ENCODE assay signal across 18 cellular contexts in the genomic region with DNA sequence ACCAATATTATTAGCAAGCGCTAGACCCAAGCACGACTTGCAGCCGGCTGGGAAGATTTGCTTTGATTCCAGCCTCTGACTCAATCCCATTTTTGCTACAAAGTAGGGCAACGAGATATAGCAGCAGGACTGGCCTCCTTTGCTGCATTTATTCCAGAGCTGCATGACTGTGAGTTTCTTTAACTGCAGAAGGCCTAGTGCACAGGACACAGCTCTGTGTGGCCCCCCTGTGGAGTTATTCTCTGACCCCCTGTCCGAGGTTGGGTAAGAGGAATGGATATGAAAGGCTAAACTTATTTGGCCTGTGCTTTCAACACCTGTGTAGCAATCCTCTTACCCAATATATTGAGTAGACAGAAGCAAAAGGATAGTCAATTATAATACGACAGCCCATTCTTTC.
DNase-seq lines count a peak whose midpoint lies in the region; ATAC-seq and TF ChIP-seq lines count a peak whose summit lies in the region.
"Had no signal": no experiment of that assay in that cellular context is flagged by ENCODE, and none has a peak within 500 bp of the region (broad histone marks: within the 10 kb centered on the region; RNA-seq: fewer than 3 reads in every experiment).

No MANE protein-coding gene starts in this region.

- no peak for TF ChIP-seq POLR2A in testis (IDR thresholded peaks at IDR 0.05)

- DNase-seq in Right ventricle myocardium inferior (ENCODE audit: missing footprints) = no peak
- DNase-seq in cardiac septum (ENCODE audit: low spot score) = no peak
- DNase-seq in amniotic epithelial cell (ENCODE audit: low read depth) = peak; percentile 14
- peak; percentile 11 for DNase-seq in iPS-NIHi11 (ENCODE audit: low spot score)
- DNase-seq in testis = peak; percentile 69
- DNase-seq in cerebellar cortex (ENCODE audit: low spot score) = no peak
- DNase-seq in hepatic stellate cell (ENCODE audit: low spot score) = no peak
- no peak for DNase-seq in NCI-H226
- DNase-seq: 8988T; Calu3; CD4-positive, alpha-beta memory T cell; DMS53; H9; IMR-90; Kasumi-1; NCI-H187 treated with DMSO at 0.1 percent for 48 hours; SHP77 had no signal

- 48 to 55% methylated on average over 6 of the region's 6 CpGs for WGBS in testis, 2 donors

- no peak for TF ChIP-seq CTCF in testis (IDR thresholded peaks at IDR 0.05)

- ATAC-seq in Right ventricle myocardium inferior = peak; percentile 31
- ATAC-seq: Panc1 had no signal

- H3K36me3 ChIP-seq in testis (ENCODE audit: low read depth, missing control alignments) = no peaks in the 10 kb centered on the region

- no peak overlapping the region for H3K27ac ChIP-seq in testis

- no peaks in the 10 kb centered on the region for H3K27me3 ChIP-seq in testis

- peaks cover 10% of the 10 kb centered on the region for H3K4me1 ChIP-seq in testis

- intact Hi-C loops in Right ventricle myocardium inferior (cut with DNase I) (no loop called here), cardiac septum (cut with DNase I) (no loop called here), testis (cut with DNase I; ENCODE audit: low total_unique reads) (no loop called here)

- H3K4me3 ChIP-seq in testis = no peak overlapping the region

- H3K9me3 ChIP-seq in testis = no peaks in the 10 kb centered on the region

Comparison
In these comparisons a context has a peak if more than half of its experiments do, and no peak if none do; other contexts are left out.
1. DNase-seq: peak in amniotic epithelial cell (single experiment), iPS-NIHi11 (single experiment) and testis (single experiment); none in Right ventricle myocardium inferior (single experiment), cardiac septum (single experiment), cerebellar cortex (single experiment), hepatic stellate cell (single experiment) and NCI-H226 (single experiment).